Comparison of ENCODE assay signal across 19 cellular contexts in the genomic region with DNA sequence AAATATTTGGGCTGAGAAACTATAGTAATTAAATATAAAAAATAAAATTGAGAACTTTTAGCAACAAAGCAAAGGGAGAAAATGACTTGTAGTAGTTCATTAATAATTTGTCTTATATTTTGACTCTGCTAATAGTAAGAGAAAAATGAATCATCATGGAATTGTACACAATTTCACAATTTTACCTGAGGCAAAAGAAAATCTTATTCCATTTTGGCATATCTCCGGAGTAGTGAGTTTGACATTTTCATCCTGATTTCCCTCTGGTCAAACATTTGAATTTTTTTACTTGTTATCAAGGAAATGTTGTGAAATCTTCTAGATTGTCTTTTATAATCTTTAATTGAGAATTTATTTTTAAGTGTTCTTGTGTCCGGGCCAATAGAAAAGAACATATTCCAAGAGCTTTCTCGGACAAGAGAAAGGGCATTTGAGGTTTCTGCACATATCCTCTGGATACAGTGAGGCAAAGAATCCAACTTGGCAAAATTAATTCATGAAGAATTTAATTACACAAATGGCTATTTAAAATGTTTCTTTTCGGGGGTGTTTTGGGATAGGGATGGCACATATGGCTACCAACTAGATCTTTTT.
DNase-seq lines count a peak whose midpoint lies in the region; ATAC-seq, FAIRE-seq and TF ChIP-seq lines count a peak whose summit lies in the region.
"Had no signal": no experiment of that assay in that cellular context is flagged by ENCODE, and none has a peak within 500 bp of the region (broad histone marks: within the 10 kb centered on the region; RNA-seq: fewer than 3 reads in every experiment).

No MANE protein-coding gene starts in this region.

- peak overlapping the region; percentile 23 for H3K4me2 ChIP-seq in mammary epithelial cell (ENCODE audit: insufficient read depth, low read depth, low read length)

- H3K9ac ChIP-seq in mammary epithelial cell (ENCODE audit: insufficient read depth, low read length): no peak overlapping the region

- ATAC-seq in Right ventricle myocardium superior (ENCODE audit: poor library complexity): peak; percentile 72
- no peak for ATAC-seq in HG03196 (IDR thresholded peaks at IDR 0.05; ENCODE audit: unreplicated experiment)
- no peak for ATAC-seq in HG03521 (IDR thresholded peaks at IDR 0.05; ENCODE audit: unreplicated experiment)

- peaks cover 11% of the 10 kb centered on the region for H3K4me1 ChIP-seq in mammary epithelial cell (ENCODE audit: insufficient read depth, low read length)
- no peaks in the 10 kb centered on the region for H3K4me1 ChIP-seq in left ventricle myocardium inferior

- 24% methylated on average over 3 of the region's 4 CpGs for WGBS in mammary epithelial cell (ENCODE audit: low coverage, missing lambda C conversion rate)

- no peak overlapping the region for H3K4me3 ChIP-seq in mammary epithelial cell (replicated peaks in 1 of 3; ENCODE audit: insufficient read depth in 1 of 3, low read depth in 2 of 3, low read length in 3 of 3)
- no peak overlapping the region for H3K4me3 ChIP-seq in left ventricle myocardium inferior
- H3K4me3 ChIP-seq: HAP-1 had no signal

- dilution Hi-C loops in mammary epithelial cell (cut with HindIII; ENCODE audit: low sequenced_read_pairs): no loop called here

- CTCF ChIA-PET in mammary epithelial cell (lab: Charles Lee; ENCODE audit: low non-redundant PET): no interaction called here

- TF ChIP-seq CTCF in mammary epithelial cell (conservative IDR thresholded peaks at IDR 0.05 in 1 of 2, IDR thresholded peaks at IDR 0.05 in 1 of 2; ENCODE audit: extremely low read depth in 1 of 2, insufficient read depth in 1 of 2, low read depth in 1 of 2, low read length in 2 of 2) (no peak), left ventricle myocardium inferior (IDR thresholded peaks at IDR 0.05; ENCODE audit: borderline replicate concordance) (no peak)

- no peaks in the 10 kb centered on the region for H3K9me3 ChIP-seq in mammary epithelial cell (replicated peaks; ENCODE audit: insufficient read depth, low read length)
- no peaks in the 10 kb centered on the region for H3K9me3 ChIP-seq in left ventricle myocardium inferior (replicated peaks)
- H3K9me3 ChIP-seq: HAP-1 had no signal

- no peak for FAIRE-seq in GM19239 (lab: Jason Lieb, UNC)

- no peaks in the 10 kb centered on the region for H3K36me3 ChIP-seq in mammary epithelial cell (ENCODE audit: insufficient read depth, low read length)
- H3K36me3 ChIP-seq in left ventricle myocardium inferior: no peaks in the 10 kb centered on the region
- H3K36me3 ChIP-seq: HAP-1 had no signal

- no peak overlapping the region for H2AFZ ChIP-seq in mammary epithelial cell (ENCODE audit: low read depth, low read length)

- in situ Hi-C loops in mammary epithelial cell (cut with MboI; ENCODE audit: low sequenced_read_pairs in 2 of 2): no loop called here

- no TSS peak for BruUV-seq in mammary epithelial cell (replicated peaks; lab: Mats Ljungman, UMichigan)

- no peak overlapping the region for H3K27ac ChIP-seq in mammary epithelial cell (ENCODE audit: insufficient read depth, low read depth, low read length)
- H3K27ac ChIP-seq in left ventricle myocardium inferior (replicated peaks): peak overlapping the region; percentile 56

- intact Hi-C loops in Right ventricle myocardium superior (cut with DNase I) (no loop called here), cardiac septum (cut with DNase I) (no loop called here), mammary epithelial cell (cut with micrococcal nuclease) (no loop called here), left ventricle myocardium inferior (cut with micrococcal nuclease) (no loop called here)

- DNase-seq in Right ventricle myocardium superior: no peak
- no peak for DNase-seq in cardiac septum (ENCODE audit: low spot score)
- peak; percentile 53 for DNase-seq in mammary epithelial cell
- no peak for DNase-seq in left ventricle myocardium inferior
- no peak for DNase-seq in GM19239 (ENCODE audit: insufficient read length, low spot score)
- no peak for DNase-seq in activated naive CD4-positive, alpha-beta T cell treated with anti-CD3 and anti-CD28 coated beads, Interleukin-2, amount 50 U/mL, for 16 hours
- DNase-seq: 8988T; CD4-positive, CD25-positive, alpha-beta regulatory T cell; COR-L47; DMS 273 treated with DMSO at 0.1 percent for 48 hours; DND-41; NCI-H1092 treated with DMSO at 0.1 percent for 48 hours; NCI-H2081 treated with DMSO at 0.1 percent for 48 hours; NCI-H748 treated with DMSO at 0.1 percent for 48 hours; NK-92 treated with Interleukin-12 subunit alpha and Interleukin-12 subunit beta, amount 100 ng/mL, for 24 hours; SIG-M5 had no signal

- no peaks in the 10 kb centered on the region for H4K20me1 ChIP-seq in mammary epithelial cell (ENCODE audit: insufficient read depth, low read length)

- H3K27me3 ChIP-seq in mammary epithelial cell (ENCODE audit: insufficient read depth, low read length) (no peaks in the 10 kb centered on the region), left ventricle myocardium inferior (ENCODE audit: low read depth) (no peaks in the 10 kb centered on the region)

- H3K79me2 ChIP-seq in mammary epithelial cell (ENCODE audit: insufficient read depth, low read length): no peaks in the 10 kb centered on the region
